ENCODE assay signal across 26 cellular contexts in the genomic region with DNA sequence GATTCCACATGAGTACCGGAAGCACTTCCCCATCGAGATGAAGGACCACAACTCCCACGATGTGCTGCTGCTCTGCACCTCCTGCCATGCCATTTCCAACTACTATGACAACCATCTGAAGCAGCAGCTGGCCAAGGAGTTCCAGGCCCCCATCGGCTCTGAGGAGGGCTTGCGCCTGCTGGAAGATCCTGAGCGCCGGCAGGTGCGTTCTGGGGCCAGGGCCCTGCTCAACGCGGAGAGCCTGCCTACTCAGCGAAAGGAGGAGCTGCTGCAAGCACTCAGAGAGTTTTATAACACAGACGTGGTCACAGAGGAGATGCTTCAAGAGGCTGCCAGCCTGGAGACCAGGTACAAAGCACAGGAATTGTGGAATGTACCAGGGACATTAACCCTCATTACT.
"Had no signal": no experiment of that assay in that cellular context is flagged by ENCODE, and none has a peak within 500 bp of the region (broad histone marks: within the 10 kb centered on the region; RNA-seq: fewer than 3 reads in every experiment).

No MANE protein-coding gene starts in this region.

- H3K27me3 Mint-ChIP-seq: activated CD4-positive, alpha-beta memory T cell treated with anti-CD3 and anti-CD28 coated beads for 36 hours; activated CD4-positive, alpha-beta T cell treated with anti-CD3 and anti-CD28 coated beads for 36 hours; activated CD4-positive, alpha-beta T cell treated with anti-CD3 and anti-CD28 coated beads, Interleukin-2, amount 10 ng/mL, durations not matched to agents 24 days and 14 days; activated CD8-positive, alpha-beta memory T cell treated with anti-CD3 and anti-CD28 coated beads, Interleukin-2, amount 10 ng/mL, durations not matched to agents 7 days and 5 days; activated naive CD8-positive, alpha-beta T cell; activated T-helper 17 cell treated with anti-CD3 and anti-CD28 coated beads, Interleukin-2, amount 50 U/mL, for 72 hours; central memory CD8-positive, alpha-beta T cell; dendritic cell treated with granulocyte-macrophage colony-stimulating factor and Interleukin-4, amounts not matched to agents 40 ng/mL and 50 ng/mL, for 4 days had no signal

- H3K4me3 Mint-ChIP-seq: activated CD4-positive, alpha-beta memory T cell treated with anti-CD3 and anti-CD28 coated beads for 36 hours; activated CD4-positive, alpha-beta T cell treated with anti-CD3 and anti-CD28 coated beads for 36 hours; activated CD4-positive, alpha-beta T cell treated with anti-CD3 and anti-CD28 coated beads, Interleukin-2, amount 10 ng/mL, durations not matched to agents 24 days and 14 days; activated CD8-positive, alpha-beta memory T cell treated with anti-CD3 and anti-CD28 coated beads, Interleukin-2, amount 10 ng/mL, durations not matched to agents 7 days and 5 days; activated CD8-positive, alpha-beta T cell treated with anti-CD3 and anti-CD28 coated beads, Interleukin-2, amount 10 ng/mL, durations not matched to agents 7 days and 5 days; activated naive CD8-positive, alpha-beta T cell; activated T-cell treated with anti-CD3 and anti-CD28 coated beads, Interleukin-2, amount 50 U/mL, for 4 hours; activated T-helper 17 cell treated with anti-CD3 and anti-CD28 coated beads, Interleukin-2, amount 50 U/mL, for 72 hours; central memory CD8-positive, alpha-beta T cell; dendritic cell treated with granulocyte-macrophage colony-stimulating factor and Interleukin-4, amounts not matched to agents 40 ng/mL and 50 ng/mL, for 4 days; endodermal cell had no signal

- H3K9me3 Mint-ChIP-seq: activated CD4-positive, alpha-beta memory T cell treated with anti-CD3 and anti-CD28 coated beads for 36 hours; activated CD4-positive, alpha-beta T cell treated with anti-CD3 and anti-CD28 coated beads, Interleukin-2, amount 10 ng/mL, durations not matched to agents 24 days and 14 days; activated T-cell treated with anti-CD3 and anti-CD28 coated beads, Interleukin-2, amount 50 U/mL, for 4 hours; activated T-helper 17 cell treated with anti-CD3 and anti-CD28 coated beads, Interleukin-2, amount 50 U/mL, for 72 hours; central memory CD8-positive, alpha-beta T cell; dendritic cell treated with granulocyte-macrophage colony-stimulating factor and Interleukin-4, amounts not matched to agents 40 ng/mL and 50 ng/mL, for 4 days; endodermal cell had no signal

- ATAC-seq: activated CD4-positive, alpha-beta T cell treated with anti-CD3 and anti-CD28 coated beads for 36 hours; activated CD8-positive, alpha-beta memory T cell treated with anti-CD3 and anti-CD28 coated beads, Interleukin-2, amount 10 ng/mL, durations not matched to agents 7 days and 5 days; activated CD8-positive, alpha-beta T cell treated with anti-CD3 and anti-CD28 coated beads, Interleukin-2, amount 10 ng/mL, durations not matched to agents 7 days and 5 days; activated T-cell treated with anti-CD3 and anti-CD28 coated beads, Interleukin-2, amount 50 U/mL, for 4 hours; activated T-helper 17 cell treated with anti-CD3 and anti-CD28 coated beads, Interleukin-2, amount 50 U/mL, for 72 hours; esophagus mucosa had no signal

- DNase-seq: activated CD4-positive, alpha-beta memory T cell treated with anti-CD3 and anti-CD28 coated beads for 36 hours; activated CD4-positive, alpha-beta T cell treated with anti-CD3 and anti-CD28 coated beads for 36 hours; activated CD4-positive, alpha-beta T cell treated with anti-CD3 and anti-CD28 coated beads, Interleukin-2, amount 10 ng/mL, durations not matched to agents 24 days and 14 days; activated CD4-positive, CD25-positive, alpha-beta regulatory T cell; activated CD4-positive, CD25-positive, alpha-beta regulatory T cell treated with anti-CD3 and anti-CD28 coated beads, Interleukin-2, amount 50 U/mL, for 72 hours; activated CD8-positive, alpha-beta memory T cell treated with anti-CD3 and anti-CD28 coated beads, Interleukin-2, amount 10 ng/mL, durations not matched to agents 7 days and 5 days; activated CD8-positive, alpha-beta memory T cell treated with anti-CD3 and anti-CD28 coated beads, Interleukin-2, amount 50 U/mL, for 4 hours; activated CD8-positive, alpha-beta T cell treated with anti-CD3 and anti-CD28 coated beads, Interleukin-2, amount 10 ng/mL, durations not matched to agents 7 days and 5 days; activated effector memory CD4-positive, alpha-beta T cell treated with Interleukin-2 at 50 U/mL for 16 hours; activated gamma-delta T cell treated with Interleukin-2 at 50 U/mL for 16 hours; activated naive CD4-positive, alpha-beta T cell treated with anti-CD3 and anti-CD28 coated beads, Interleukin-2, amount 50 U/mL, for 16 hours; activated naive CD4-positive, alpha-beta T cell treated with Interleukin-2 at 50 U/mL for 16 hours; activated T-cell treated with anti-CD3 and anti-CD28 coated beads, Interleukin-2, amount 50 U/mL, for 4 hours; amniotic stem cell; brain microvascular endothelial cell; effector memory CD4-positive, alpha-beta T cell; foreskin fibroblast; head of caudate nucleus; T-helper 1 cell; T-helper 2 cell had no signal

- H3K36me3 Mint-ChIP-seq: activated CD8-positive, alpha-beta memory T cell treated with anti-CD3 and anti-CD28 coated beads, Interleukin-2, amount 10 ng/mL, durations not matched to agents 7 days and 5 days had no signal

- H3K27ac Mint-ChIP-seq: activated CD4-positive, alpha-beta memory T cell treated with anti-CD3 and anti-CD28 coated beads for 36 hours; activated CD4-positive, alpha-beta T cell treated with anti-CD3 and anti-CD28 coated beads for 36 hours; activated CD4-positive, alpha-beta T cell treated with anti-CD3 and anti-CD28 coated beads, Interleukin-2, amount 10 ng/mL, durations not matched to agents 24 days and 14 days; activated CD8-positive, alpha-beta memory T cell treated with anti-CD3 and anti-CD28 coated beads, Interleukin-2, amount 10 ng/mL, durations not matched to agents 7 days and 5 days; activated CD8-positive, alpha-beta T cell treated with anti-CD3 and anti-CD28 coated beads, Interleukin-2, amount 10 ng/mL, durations not matched to agents 7 days and 5 days; activated naive CD8-positive, alpha-beta T cell; activated T-helper 17 cell treated with anti-CD3 and anti-CD28 coated beads, Interleukin-2, amount 50 U/mL, for 72 hours; dendritic cell treated with granulocyte-macrophage colony-stimulating factor and Interleukin-4, amounts not matched to agents 40 ng/mL and 50 ng/mL, for 4 days had no signal

- H3K4me1 Mint-ChIP-seq: central memory CD8-positive, alpha-beta T cell had no signal
